ENCODE assay signal across 8 cellular contexts in genomic region chrX:12949205-12949926, GRCh38. TPM values are rescaled to one million over a fixed set of nuclear protein-coding genes. Genes with fewer than 3 reads are reported as not detected.
DNase-seq lines count a peak whose midpoint lies in the region; ATAC-seq and TF ChIP-seq lines count a peak whose summit lies in the region.

No MANE protein-coding gene starts in this region.

- no peak for TF ChIP-seq EP300 in gastroesophageal sphincter (IDR thresholded peaks at IDR 0.05)

- H3K27me3 ChIP-seq in gastroesophageal sphincter: no peaks in the 10 kb centered on the region

- H3K36me3 Mint-ChIP-seq in activated CD4-positive, alpha-beta T cell treated with anti-CD3 and anti-CD28 coated beads for 36 hours (ENCODE audit: low read depth): peaks cover 2% of the 10 kb centered on the region
- peaks cover 2% of the 10 kb centered on the region for H3K36me3 Mint-ChIP-seq in activated CD8-positive, alpha-beta T cell treated with anti-CD3 and anti-CD28 coated beads for 36 hours (ENCODE audit: low read depth)

- WGBS in gastroesophageal sphincter (ENCODE audit: low coverage in 1 of 2), 2 donors: 73% methylated on average over 2 of the region's 5 CpGs; no CpG with 5 or more reads in 1 of the 2 donors

- no peak for ATAC-seq in activated CD4-positive, alpha-beta T cell treated with anti-CD3 and anti-CD28 coated beads for 36 hours
- ATAC-seq in activated CD8-positive, alpha-beta T cell treated with anti-CD3 and anti-CD28 coated beads for 36 hours: no peak
- ATAC-seq in gastroesophageal sphincter (no peak), HG03025 (IDR thresholded peaks at IDR 0.05; ENCODE audit: low FRiP score, unreplicated experiment) (no peak)

- H3K27ac ChIP-seq in gastroesophageal sphincter (peak overlapping the region; percentile 69 to 82 (median 78)), substantia nigra (ENCODE audit: low read depth, low read length, poor library complexity, severe bottlenecking) (peak overlapping the region; percentile 69)

- CTCF ChIA-PET in activated CD4-positive, alpha-beta T cell treated with anti-CD3 and anti-CD28 coated beads for 36 hours (lab: Charles Lee): interaction anchor here (0.6 to 3.7 kb wide), 12 partner anchors 24 to 539 kb away, joined by 3 to 28 read pairs (median 4); no protein-coding TSS in a partner anchor
- CTCF ChIA-PET in activated CD8-positive, alpha-beta T cell treated with anti-CD3 and anti-CD28 coated beads for 36 hours (lab: Charles Lee): interaction anchor here (1.2 to 10.1 kb wide), 4 partner anchors 23 to 538 kb away, joined by 3 to 150 read pairs (median 18); partner anchors contain the start of gene TMSB4X

- intact Hi-C loops in activated CD4-positive, alpha-beta T cell treated with anti-CD3 and anti-CD28 coated beads for 36 hours (cut with DNase I, micrococcal nuclease): loop anchor here (5.0 kb wide), 2 partner anchors 308 to 703 kb away; partner anchors contain the start of gene TCEANC (in 1 of the 2)
- intact Hi-C loops in activated CD8-positive, alpha-beta T cell treated with anti-CD3 and anti-CD28 coated beads for 36 hours (cut with micrococcal nuclease): no loop called here

- H3K4me3 Mint-ChIP-seq in activated CD4-positive, alpha-beta T cell treated with anti-CD3 and anti-CD28 coated beads for 36 hours: peak overlapping the region; percentile 73
- H3K4me3 Mint-ChIP-seq in activated CD8-positive, alpha-beta T cell treated with anti-CD3 and anti-CD28 coated beads for 36 hours: peak overlapping the region; percentile 81

- H3K27ac Mint-ChIP-seq in activated CD4-positive, alpha-beta T cell treated with anti-CD3 and anti-CD28 coated beads for 36 hours: peak overlapping the region; percentile 94
- H3K27ac Mint-ChIP-seq in activated CD8-positive, alpha-beta T cell treated with anti-CD3 and anti-CD28 coated beads for 36 hours: peak overlapping the region; percentile 95

- no peaks in the 10 kb centered on the region for H3K36me3 ChIP-seq in gastroesophageal sphincter

- peak overlapping the region in 1 of 2 donors; percentile 19 for H3K4me3 ChIP-seq in gastroesophageal sphincter

- peaks cover 72% of the 10 kb centered on the region for H3K4me1 Mint-ChIP-seq in activated CD4-positive, alpha-beta T cell treated with anti-CD3 and anti-CD28 coated beads for 36 hours
- H3K4me1 Mint-ChIP-seq in activated CD8-positive, alpha-beta T cell treated with anti-CD3 and anti-CD28 coated beads for 36 hours (ENCODE audit: low read depth): peaks cover 61% of the 10 kb centered on the region

- POLR2A ChIA-PET in activated CD4-positive, alpha-beta T cell treated with anti-CD3 and anti-CD28 coated beads for 36 hours (lab: Charles Lee): interaction anchor here (1.1 to 3.2 kb wide), 6 partner anchors 22 to 143 kb away, joined by 3 to 19 read pairs (median 6); partner anchors contain the start of gene TMSB4X
- POLR2A ChIA-PET in activated CD8-positive, alpha-beta T cell treated with anti-CD3 and anti-CD28 coated beads for 36 hours (lab: Charles Lee): interaction anchor here (0.7 to 15.9 kb wide), 11 partner anchors 9 to 539 kb away, joined by 3 to 621 read pairs (median 4); partner anchors contain the start of gene TMSB4X

- no peaks in the 10 kb centered on the region for H3K9me3 ChIP-seq in gastroesophageal sphincter

- DNase-seq in activated CD4-positive, alpha-beta T cell treated with anti-CD3 and anti-CD28 coated beads for 36 hours: peak; percentile 14
- no peak for DNase-seq in activated CD4-positive, alpha-beta T cell treated with anti-CD3 and anti-CD28 coated beads, Interleukin-2, amount 50 U/mL, for 1 hour
- no peak for DNase-seq in activated CD8-positive, alpha-beta T cell treated with anti-CD3 and anti-CD28 coated beads for 36 hours
- DNase-seq in substantia nigra (lab: John Stamatoyannopoulos, UW) (no peak), DMS53 (lab: John Stamatoyannopoulos, UW) (no peak), glomerular visceral epithelial cell (ENCODE audit: extremely low spot score) (no peak)

- no peak for TF ChIP-seq CTCF in activated CD8-positive, alpha-beta T cell treated with anti-CD3 and anti-CD28 coated beads for 36 hours (IDR thresholded peaks at IDR 0.05)
- TF ChIP-seq CTCF in gastroesophageal sphincter (IDR thresholded peaks at IDR 0.05): no peak

- no peaks in the 10 kb centered on the region for H3K9me3 Mint-ChIP-seq in activated CD4-positive, alpha-beta T cell treated with anti-CD3 and anti-CD28 coated beads for 36 hours (ENCODE audit: low read depth)
- H3K9me3 Mint-ChIP-seq in activated CD8-positive, alpha-beta T cell treated with anti-CD3 and anti-CD28 coated beads for 36 hours: no peaks in the 10 kb centered on the region

- no peaks in the 10 kb centered on the region for H3K27me3 Mint-ChIP-seq in activated CD4-positive, alpha-beta T cell treated with anti-CD3 and anti-CD28 coated beads for 36 hours
- no peaks in the 10 kb centered on the region for H3K27me3 Mint-ChIP-seq in activated CD8-positive, alpha-beta T cell treated with anti-CD3 and anti-CD28 coated beads for 36 hours

- no peak for TF ChIP-seq POLR2A in gastroesophageal sphincter (IDR thresholded peaks at IDR 0.05)

- peaks cover 0 to 23% (median 0%) of the 10 kb centered on the region in 3 donors for H3K4me1 ChIP-seq in gastroesophageal sphincter

RNA-seq across cellular contexts. Expression of gene TMSB4X, which starts 25.5 kb away (rescaled TPM):
- 1,000 to 10,000 TPM; 3,666 to 4,468 TPM for total RNA-seq in activated CD4-positive, alpha-beta T cell treated with anti-CD3 and anti-CD28 coated beads for 36 hours
- total RNA-seq in activated CD8-positive, alpha-beta T cell treated with anti-CD3 and anti-CD28 coated beads for 36 hours: 1,000 to 10,000 TPM; 5,169 to 5,393 TPM
- 1,000 to 10,000 TPM; 2,260 to 4,561 (median 3,693) TPM for total RNA-seq in gastroesophageal sphincter

RNA-seq across cellular contexts. Expression of gene TLR8, which starts 42.9 kb away (rescaled TPM):
- not detected for total RNA-seq in activated CD4-positive, alpha-beta T cell treated with anti-CD3 and anti-CD28 coated beads for 36 hours
- not detected for total RNA-seq in activated CD8-positive, alpha-beta T cell treated with anti-CD3 and anti-CD28 coated beads for 36 hours
- total RNA-seq in gastroesophageal sphincter: 1 to 10 TPM in 2 of 4 donors, under 1 TPM in 2; 0.47 to 6.7 (median 1.7) TPM
